Comparison of ENCODE assay signal across 13 cellular contexts in the genomic region with DNA sequence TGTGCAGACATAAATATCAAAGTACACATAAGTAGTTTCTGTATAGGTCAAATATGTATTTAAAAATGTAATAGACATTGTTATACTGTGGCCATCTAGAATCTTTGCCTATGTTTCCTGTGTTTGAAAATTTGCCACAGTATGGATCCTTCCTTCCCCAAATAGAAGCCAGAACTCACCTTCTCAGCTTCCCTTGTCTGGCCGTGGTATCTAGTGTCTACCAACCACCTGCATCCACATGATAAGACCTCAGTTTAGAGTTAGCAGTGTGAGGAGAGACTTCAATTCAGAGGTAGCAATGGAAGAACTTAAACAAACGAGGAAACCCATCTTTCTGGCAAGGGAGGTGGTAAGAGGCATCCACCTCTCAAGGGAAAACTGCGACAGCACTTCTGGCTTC.
"Had no signal": no experiment of that assay in that cellular context is flagged by ENCODE, and none has a peak within 500 bp of the region (broad histone marks: within the 10 kb centered on the region; RNA-seq: fewer than 3 reads in every experiment).

No MANE protein-coding gene starts in this region.

- H2AFZ ChIP-seq: neural progenitor cell had no signal

- H3K27ac ChIP-seq: esophagus muscularis mucosa, neural progenitor cell, testis had no signal

- H3K27me3 Mint-ChIP-seq: activated B cell treated with CpG ODN at 0.5 μM for 24 hours; activated CD4-positive, alpha-beta T cell treated with anti-CD3 and anti-CD28 coated beads, Interleukin-2, amount 10 ng/mL, durations not matched to agents 24 days and 14 days; stimulated activated naive CD8-positive, alpha-beta T cell treated with anti-CD3 and anti-CD28 coated beads, Interleukin-15, Interleukin-2, amounts not matched to agents 100 ng/mL and 50 ng/mL, for 24 hours had no signal

- H3K4me2 ChIP-seq: neural progenitor cell had no signal

- H3K27ac Mint-ChIP-seq: activated B cell treated with CpG ODN at 0.5 μM for 24 hours; activated CD4-positive, alpha-beta T cell treated with anti-CD3 and anti-CD28 coated beads, Interleukin-2, amount 10 ng/mL, durations not matched to agents 24 days and 14 days; activated naive CD4-positive, alpha-beta T cell treated with anti-CD3 and anti-CD28 coated beads, Interleukin-2, amount 50 U/mL, for 72 hours; neural progenitor cell; stimulated activated naive CD8-positive, alpha-beta T cell treated with anti-CD3 and anti-CD28 coated beads, Interleukin-15, Interleukin-2, amounts not matched to agents 100 ng/mL and 50 ng/mL, for 24 hours had no signal

- ATAC-seq: activated naive CD4-positive, alpha-beta T cell treated with anti-CD3 and anti-CD28 coated beads, Interleukin-2, amount 50 U/mL, for 72 hours; left lobe of liver had no signal

- H3K4me3 Mint-ChIP-seq: activated B cell treated with CpG ODN at 0.5 μM for 24 hours; activated CD4-positive, alpha-beta T cell treated with anti-CD3 and anti-CD28 coated beads, Interleukin-2, amount 10 ng/mL, durations not matched to agents 24 days and 14 days; neural progenitor cell; stimulated activated naive CD8-positive, alpha-beta T cell treated with anti-CD3 and anti-CD28 coated beads, Interleukin-15, Interleukin-2, amounts not matched to agents 100 ng/mL and 50 ng/mL, for 24 hours had no signal

- H3K4me3 ChIP-seq: esophagus muscularis mucosa, neural progenitor cell, testis had no signal

- H3K36me3 ChIP-seq: esophagus muscularis mucosa, neural progenitor cell had no signal

- H3K9me3 Mint-ChIP-seq: activated B cell treated with CpG ODN at 0.5 μM for 24 hours; activated naive CD4-positive, alpha-beta T cell treated with anti-CD3 and anti-CD28 coated beads, Interleukin-2, amount 50 U/mL, for 72 hours; stimulated activated naive CD8-positive, alpha-beta T cell treated with anti-CD3 and anti-CD28 coated beads, Interleukin-15, Interleukin-2, amounts not matched to agents 100 ng/mL and 50 ng/mL, for 24 hours had no signal

- H3K27me3 ChIP-seq: esophagus muscularis mucosa, neural progenitor cell, testis had no signal

- H3K9me3 ChIP-seq: esophagus muscularis mucosa, testis had no signal

- DNase-seq: activated B cell treated with CpG ODN at 0.5 μM for 24 hours; activated CD4-positive, alpha-beta T cell treated with anti-CD3 and anti-CD28 coated beads, Interleukin-2, amount 10 ng/mL, durations not matched to agents 24 days and 14 days; amygdala; foreskin fibroblast; stimulated activated CD4-positive, alpha-beta T cell treated with anti-CD3 and anti-CD28 coated beads, Interleukin-15, amount 100 ng/mL, for 24 hours; stimulated activated CD4-positive, alpha-beta T cell treated with anti-CD3 and anti-CD28 coated beads, Interleukin-4, amount 100 ng/mL, for 24 hours; T1000; testis had no signal

- H3K9ac ChIP-seq: neural progenitor cell had no signal
